ENCODE assay signal across 14 cellular contexts in the genomic region with DNA sequence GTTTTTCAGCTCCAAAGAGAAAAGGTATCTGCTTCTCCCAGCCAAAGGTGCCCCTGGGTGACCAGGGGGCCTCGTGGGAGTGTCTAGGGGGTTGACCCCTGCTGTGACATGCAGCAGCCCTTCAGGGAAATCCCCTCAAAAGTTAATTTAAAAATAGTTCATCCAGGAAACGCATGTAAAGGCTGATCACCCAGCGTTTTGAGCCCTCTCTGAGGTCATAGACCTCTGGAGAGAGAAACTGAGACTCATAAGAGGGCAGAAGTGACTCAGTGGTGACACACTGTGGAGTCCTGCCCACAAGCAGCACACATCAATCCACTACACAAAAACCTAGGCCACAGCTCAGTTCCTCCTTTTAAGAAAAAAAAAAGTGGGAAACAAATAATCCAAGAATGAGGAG. TPM values are rescaled to one million over a fixed set of nuclear protein-coding genes. Genes with fewer than 3 reads are reported as not detected.
DNase-seq lines count a peak whose midpoint lies in the region; ATAC-seq, FAIRE-seq and TF ChIP-seq lines count a peak whose summit lies in the region.
"Had no signal": no experiment of that assay in that cellular context is flagged by ENCODE, and none has a peak within 500 bp of the region (broad histone marks: within the 10 kb centered on the region; RNA-seq: fewer than 3 reads in every experiment).

No MANE protein-coding gene starts in this region.

- 3% methylated on average over 3 of the region's 3 CpGs for WGBS in GM12878 (ENCODE audit: insufficient coverage, insufficient replicate concordance, low lambda C conversion rate, missing lambda C conversion rate)

- peak overlapping the region; percentile 68 for H3K4me2 ChIP-seq in GM12878 (ENCODE audit: control insufficient read depth, insufficient read depth)
- H3K4me2 ChIP-seq: A549 had no signal

- no peaks in the 10 kb centered on the region for H4K20me1 ChIP-seq in GM12878 (ENCODE audit: control insufficient read depth, insufficient read depth)

- no peaks in the 10 kb centered on the region; the same call in 2 of the 3 replicates for H3K9me3 ChIP-seq in GM12878 (replicated peaks; ENCODE audit: control insufficient read depth, insufficient read depth, low read length)
- H3K9me3 ChIP-seq: A549, gastrocnemius medialis had no signal

- TF ChIP-seq EP300 in GM12878 (IDR thresholded peaks at IDR 0.05; ENCODE audit: borderline replicate concordance in 1 of 2, control insufficient read depth in 1 of 2, low read depth in 2 of 2, low read length in 2 of 2) = peak in 1 of 2 experiments; percentile 71; a peak in 2 of 4 replicates

- in situ Hi-C loops in GM12878 (cut with MboI) = no loop called here

- peaks cover 19% of the 10 kb centered on the region for H3K4me1 ChIP-seq in GM12878 (ENCODE audit: control insufficient read depth, insufficient read depth, low read length)
- H3K4me1 ChIP-seq: A549, gastrocnemius medialis had no signal

- ATAC-seq in GM12878 = peak; percentile 96
- ATAC-seq: A549, gastrocnemius medialis had no signal

- CTCF ChIA-PET in GM12878 (lab: Yijun Ruan, JAX) = interaction anchor here (1.0 to 1.5 kb wide), 4 partner anchors 16 to 90 kb away, joined by 3 to 6 read pairs (median 4); partner anchors contain the start of gene NEU4

- peak overlapping the region; percentile 13 for H2AFZ ChIP-seq in GM12878 (ENCODE audit: control insufficient read depth, low read depth, low read length)

- FAIRE-seq in GM12878 (lab: Jason Lieb, UNC) = peak; percentile 23
- FAIRE-seq: A549, H54 had no signal

- no peaks in the 10 kb centered on the region for H3K79me2 ChIP-seq in GM12878 (ENCODE audit: control insufficient read depth, insufficient read depth, low read length)

- DNase-seq in activated T-cell treated with anti-CD3 and anti-CD28 coated beads for 24 hours (ENCODE audit: low read depth) (peak; percentile 61), activated T-cell treated with anti-CD3 and anti-CD28 coated beads for 4 hours (no peak), RPMI8226 (peak; percentile 2), GM12878 (ENCODE audit: low read depth, low spot score) (peak; percentile 74), A172 (ENCODE audit: low spot score) (no peak), DMS153 treated with DMSO at 0.1 percent for 48 hours (lab: John Stamatoyannopoulos, UW; ENCODE audit: unreplicated experiment) (no peak), NOMO-1 treated with DMSO at 0.1 percent for 48 hours (lab: John Stamatoyannopoulos, UW; ENCODE audit: unreplicated experiment) (no peak)
- DNase-seq in stimulated activated CD8-positive, alpha-beta memory T cell treated with anti-CD3 and anti-CD28 coated beads, Interleukin-7, amount 100 ng/mL, for 4 hours (ENCODE audit: low read depth in 2 of 2) = peak; percentile 19 to 33
- DNase-seq: caudate nucleus, gastrocnemius medialis, NCI-H446 treated with DMSO at 0.1 percent for 48 hours had no signal

- POLR2A ChIA-PET in GM12878 (lab: Charles Lee) = interaction anchor here (0.6 kb wide), 1 partner anchor 10 kb away, joined by 3 read pairs; no protein-coding TSS in a partner anchor

- TF ChIP-seq RAD21 in GM12878 (IDR thresholded peaks at IDR 0.05; ENCODE audit: insufficient read depth, low read depth, low read length) = peak; percentile 35; the same call in 1 of the 2 replicates

- SMC1A ChIA-PET in GM12878 (lab: Charles Lee; ENCODE audit: uncharacterized antibody, unreplicated experiment) = interaction anchor here (0.9 to 2.5 kb wide), 5 partner anchors 15 to 80 kb away, joined by 3 to 7 read pairs (median 4); no protein-coding TSS in a partner anchor

- peak overlapping the region; percentile 32; the same call in 1 of the 2 replicates for H3K9ac ChIP-seq in GM12878 (ENCODE audit: control insufficient read depth, insufficient read depth, low read length)

- H3K36me3 ChIP-seq in GM12878 (ENCODE audit: control insufficient read depth in 2 of 2, insufficient read depth in 2 of 2, low read length in 1 of 2) = no peaks in the 10 kb centered on the region
- H3K36me3 ChIP-seq: gastrocnemius medialis had no signal

- peak overlapping the region; percentile 78 for H3K27ac ChIP-seq in GM12878 (ENCODE audit: control insufficient read depth, insufficient read depth)
- H3K27ac ChIP-seq: A549, gastrocnemius medialis had no signal

- peak; percentile 5 to 23 (median 10); a peak in 2 of 6 replicates for TF ChIP-seq CTCF in GM12878 (IDR thresholded peaks at IDR 0.05 in 2 of 3, conservative IDR thresholded peaks at IDR 0.05 in 1 of 3; ENCODE audit: control insufficient read depth in 2 of 3, extremely low read depth in 1 of 3, insufficient read depth in 1 of 3, low read depth in 3 of 3, low read length in 3 of 3)

- RAD21 ChIA-PET in GM12878 (lab: Charles Lee; ENCODE audit: unreplicated experiment) = interaction anchor here (0.6 to 1.3 kb wide), 4 partner anchors 17 to 102 kb away, joined by 3 to 5 read pairs (median 4); partner anchors contain the start of genes DTYMK and ING5

- intact Hi-C loops in GM12878 (cut with micrococcal nuclease; ENCODE audit: unreplicated experiment) = no loop called here

- no peak overlapping the region for H3K4me3 ChIP-seq in GM12878
- H3K4me3 ChIP-seq: A549, gastrocnemius medialis had no signal

- no peak for TF ChIP-seq POLR2A in GM12878 (IDR thresholded peaks at IDR 0.05; ENCODE audit: low read depth, low read length)

- no peaks in the 10 kb centered on the region for H3K27me3 ChIP-seq in GM12878 (replicated peaks in 1 of 2; ENCODE audit: control insufficient read depth in 2 of 2, insufficient read depth in 2 of 2, low read length in 1 of 2)
- H3K27me3 ChIP-seq: gastrocnemius medialis had no signal

- BruUV-seq in GM12878 (replicated peaks; lab: Mats Ljungman, UMichigan) = no TSS peak

TF ChIP-seq in GM12878, 131 proteins besides CTCF, POLR2A, EP300 and RAD21 (continues in another document):
- peak; percentile 86 for TF ChIP-seq RUNX3 (IDR thresholded peaks at IDR 0.05; ENCODE audit: low read length)
- TF ChIP-seq SUPT20H (IDR thresholded peaks at IDR 0.05; ENCODE audit: borderline replicate concordance, control insufficient read depth, low read depth, low read length) = no peak

RNA-seq across cellular contexts. Expression of gene GAL3ST2, which starts 11.9 kb away (rescaled TPM):
- total RNA-seq in GM12878 (2013; cell fraction: nucleolus; rRNA removed) = 0.58 and 0.86 TPM in 2 replicates
- 0.11 TPM in 1 of 2 replicates, not detected in the other for total RNA-seq in GM12878 (2014; rRNA removed)
- not detected in 2 replicates for total RNA-seq in GM12878 (2014; rRNA removed; fragmentation: Illumina TruSeq; extraction: Trizol)
- total RNA-seq in GM12878 (2021) = 0.36 and 0.48 TPM in 2 replicates
- polyA plus RNA-seq in GM12878 (2011; ENCODE audit: low read depth) = not detected
- not detected in 2 replicates for polyA plus RNA-seq in GM12878 (2011; rRNA removed)
- polyA plus RNA-seq in GM12878 (2011; cell fraction: cytosol; rRNA removed) = not detected in 2 replicates
- not detected in 2 replicates for polyA plus RNA-seq in GM12878 (2011; cell fraction: nucleus; rRNA removed)
- polyA plus RNA-seq in GM12878 (2012) = 0.11 and 0.15 TPM in 2 replicates
- polyA plus RNA-seq in GM12878 (2014; fragmentation: Illumina TruSeq; extraction: Trizol) = not detected in 2 replicates
- polyA plus RNA-seq in GM12878 (2014; fragmentation: Nextera tagmentation; extraction: Ambion mirVana) = not detected
- 0.19 TPM in 1 of 2 replicates, not detected in the other for polyA plus RNA-seq in GM12878 (2014; rRNA removed)
- under 1 TPM in 1 of 2 experiments, not detected in 1; 0.09 TPM for polyA plus RNA-seq in GM12878 (2016; fragmentation: Nextera tagmentation; extraction: Ambion mirVana)
- not detected in 2 replicates for polyA minus RNA-seq in GM12878 (2011; rRNA and poly(A)+ RNA removed)
- polyA minus RNA-seq in GM12878 (2011; cell fraction: cytosol; rRNA and poly(A)+ RNA removed) = not detected in 2 replicates
- polyA minus RNA-seq in GM12878 (2011; cell fraction: nucleus; rRNA and poly(A)+ RNA removed) = 0.29 and 0.48 TPM in 2 replicates
- not detected in 2 replicates for total RNA-seq in A172 (2014; rRNA removed; shearing (Covaris generic))
- total RNA-seq: mesenteric fat pad had no signal

RNA-seq across cellular contexts. Expression of gene NEU4, which starts 20.4 kb away (rescaled TPM):
- 1.1 and 1.3 TPM in 2 replicates for total RNA-seq in GM12878 (2013; cell fraction: nucleolus; rRNA removed)
- total RNA-seq in GM12878 (2014; rRNA removed) (0.05 and 0.06 TPM in 2 replicates), GM12878 (2014; rRNA removed; fragmentation: Illumina TruSeq; extraction: Trizol) (0.05 TPM in 1 of 2 replicates, not detected in the other), GM12878 (2021) (0.28 and 0.98 TPM in 2 replicates)
- not detected for polyA plus RNA-seq in GM12878 (2011; ENCODE audit: low read depth)
- polyA plus RNA-seq in GM12878 (2011; rRNA removed) (not detected in 2 replicates), GM12878 (2014; fragmentation: Illumina TruSeq; extraction: Trizol) (0.01 TPM in 1 of 2 replicates, not detected in the other), GM12878 (2014; fragmentation: Nextera tagmentation; extraction: Ambion mirVana) (not detected), GM12878 (2014; rRNA removed) (0.08 and 0.14 TPM in 2 replicates), GM12878 (2016; fragmentation: Nextera tagmentation; extraction: Ambion mirVana) (under 1 TPM in 1 of 2 experiments, not detected in 1; 0.23 TPM)
- polyA plus RNA-seq in GM12878 (2011; cell fraction: cytosol; rRNA removed) = 0.06 and 0.12 TPM in 2 replicates
- polyA plus RNA-seq in GM12878 (2011; cell fraction: nucleus; rRNA removed) = 0.24 and 0.32 TPM in 2 replicates
- 0.31 and 0.56 TPM in 2 replicates for polyA plus RNA-seq in GM12878 (2012)
- polyA minus RNA-seq in GM12878 (2011; rRNA and poly(A)+ RNA removed) = 0.05 TPM in 1 of 2 replicates, not detected in the other
- not detected in 2 replicates for polyA minus RNA-seq in GM12878 (2011; cell fraction: cytosol; rRNA and poly(A)+ RNA removed)
- polyA minus RNA-seq in GM12878 (2011; cell fraction: nucleus; rRNA and poly(A)+ RNA removed) = 0.86 TPM in 1 of 2 replicates, not detected in the other
- total RNA-seq in A172 (2014; rRNA removed; shearing (Covaris generic)) = 0.22 TPM in 1 of 2 replicates, not detected in the other

RNA-seq across cellular contexts. Expression of gene D2HGDH, which starts 54.1 kb away (rescaled TPM):
- total RNA-seq in GM12878 (2013; cell fraction: nucleolus; rRNA removed) = 34.2 and 36.3 TPM in 2 replicates
- total RNA-seq in GM12878 (2014; rRNA removed) (19.1 and 22.6 TPM in 2 replicates), GM12878 (2014; rRNA removed; fragmentation: Illumina TruSeq; extraction: Trizol) (6.3 and 8.2 TPM in 2 replicates), GM12878 (2021) (27.4 and 31.8 TPM in 2 replicates)
- polyA plus RNA-seq in GM12878 (2011; ENCODE audit: low read depth) = 10.5 TPM
- polyA plus RNA-seq in GM12878 (2011; rRNA removed) (6.0 and 8.6 TPM in 2 replicates), GM12878 (2014; fragmentation: Illumina TruSeq; extraction: Trizol) (1.7 and 5.2 TPM in 2 replicates), GM12878 (2014; fragmentation: Nextera tagmentation; extraction: Ambion mirVana) (1 to 10 TPM in 1 of 2 experiments, under 1 TPM in 1; 0.52 to 1.1 TPM), GM12878 (2014; rRNA removed) (32.1 and 39.5 TPM in 2 replicates), GM12878 (2016; fragmentation: Nextera tagmentation; extraction: Ambion mirVana) (10 to 100 TPM; 13.5 to 14.4 TPM)
- 7.2 and 15.3 TPM in 2 replicates for polyA plus RNA-seq in GM12878 (2011; cell fraction: cytosol; rRNA removed)
- 136 and 139 TPM in 2 replicates for polyA plus RNA-seq in GM12878 (2011; cell fraction: nucleus; rRNA removed)
- polyA plus RNA-seq in GM12878 (2012) = 32.6 and 34.8 TPM in 2 replicates
- 6.9 and 17.4 TPM in 2 replicates for polyA minus RNA-seq in GM12878 (2011; rRNA and poly(A)+ RNA removed)
- polyA minus RNA-seq in GM12878 (2011; cell fraction: cytosol; rRNA and poly(A)+ RNA removed) = 3.7 and 6.8 TPM in 2 replicates
- polyA minus RNA-seq in GM12878 (2011; cell fraction: nucleus; rRNA and poly(A)+ RNA removed) = 12.5 and 18.6 TPM in 2 replicates
- 12.6 and 14.6 TPM in 2 replicates for total RNA-seq in A172 (2014; rRNA removed; shearing (Covaris generic))

Comparison
In these comparisons a context has a peak if more than half of its experiments do, and no peak if none do; other contexts are left out.
1. DNase-seq: peak in activated T-cell treated with anti-CD3 and anti-CD28 coated beads for 24 hours (single experiment), RPMI8226 (single experiment), GM12878 (single experiment) and stimulated activated CD8-positive, alpha-beta memory T cell treated with anti-CD3 and anti-CD28 coated beads, Interleukin-7, amount 100 ng/mL, for 4 hours (2 of 2); none in activated T-cell treated with anti-CD3 and anti-CD28 coated beads for 4 hours (single experiment), A172 (single experiment), DMS153 treated with DMSO at 0.1 percent for 48 hours (single experiment) and NOMO-1 treated with DMSO at 0.1 percent for 48 hours (single experiment).